ENCODE assay signal across 20 cellular contexts in the genomic region with DNA sequence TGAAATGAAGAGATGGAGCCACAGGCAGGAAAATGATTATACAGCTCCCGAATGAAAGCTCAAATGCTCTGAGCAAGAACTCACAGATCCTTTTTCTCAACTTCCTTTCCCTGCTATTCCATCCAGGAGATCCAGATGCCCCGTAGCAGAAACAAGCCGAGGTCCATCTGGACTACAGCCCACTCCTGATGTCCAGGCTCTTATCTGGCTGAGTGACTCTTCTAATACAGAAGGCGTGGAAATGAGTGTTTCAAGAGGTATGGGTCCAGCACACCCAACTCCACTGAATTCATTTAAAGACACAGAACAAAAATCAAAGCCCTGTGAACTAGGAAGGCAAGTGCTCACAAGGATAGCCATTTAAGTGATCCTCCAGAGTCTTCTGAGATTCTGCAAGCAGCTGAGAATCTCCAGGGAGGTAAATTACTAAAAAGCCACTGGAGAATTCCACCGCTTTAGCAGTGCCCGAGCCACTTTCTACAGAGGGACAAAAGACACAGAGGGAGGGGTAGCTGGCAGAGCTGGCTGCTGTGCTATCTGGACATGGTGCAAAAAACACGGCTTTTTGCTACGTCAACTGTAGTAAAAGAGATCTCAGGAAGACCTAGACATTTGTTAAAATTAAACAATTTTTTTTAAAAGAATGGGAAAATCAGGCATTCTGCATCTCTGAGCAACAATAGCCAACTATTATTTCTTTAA. TPM values are rescaled to one million over a fixed set of nuclear protein-coding genes. Genes with fewer than 3 reads are reported as not detected.
DNase-seq lines count a peak whose midpoint lies in the region; ATAC-seq, FAIRE-seq and TF ChIP-seq lines count a peak whose summit lies in the region.
"Had no signal": no experiment of that assay in that cellular context is flagged by ENCODE, and none has a peak within 500 bp of the region (broad histone marks: within the 10 kb centered on the region; RNA-seq: fewer than 3 reads in every experiment).

No MANE protein-coding gene starts in this region.

- no peak for TF ChIP-seq CTCF in brain (conservative IDR thresholded peaks at IDR 0.05)
- no peak for TF ChIP-seq CTCF in neural crest cell (conservative IDR thresholded peaks at IDR 0.05)
- no peak for TF ChIP-seq CTCF in kidney (IDR thresholded peaks at IDR 0.05; ENCODE audit: borderline replicate concordance, extremely low read depth, insufficient read depth)
- TF ChIP-seq CTCF in left lung (IDR thresholded peaks at IDR 0.05), result no peak

- in situ Hi-C loops in KBM-7 (cut with MboI; ENCODE audit: low pct_unique_long_range_greater_than_20kb, low sequenced_read_pairs), result no loop called here

- H3K36me3 ChIP-seq in kidney (ENCODE audit: control insufficient read depth in 1 of 2, insufficient read depth in 2 of 2, low read length in 2 of 2) (no peaks in the 10 kb centered on the region), left lung (no peaks in the 10 kb centered on the region)
- H3K36me3 ChIP-seq: prostate gland had no signal

- H3K9ac ChIP-seq in kidney (ENCODE audit: low read length in 2 of 2), result no peak overlapping the region

- FAIRE-seq in kidney (lab: Jason Lieb, UNC), result no peak
- FAIRE-seq: A549, frontal cortex, GM18507 had no signal

- H3K9me3 ChIP-seq in kidney (ENCODE audit: control insufficient read depth in 1 of 2, low read length in 2 of 2), result no peaks in the 10 kb centered on the region
- no peaks in the 10 kb centered on the region for H3K9me3 ChIP-seq in left lung
- H3K9me3 ChIP-seq: A549, mucosa of descending colon, prostate gland had no signal

- H3K36me3 Mint-ChIP-seq in brain (peaks cover 22% of the 10 kb centered on the region), neural crest cell (ENCODE audit: low read depth) (peaks cover 4% of the 10 kb centered on the region)
- H3K36me3 Mint-ChIP-seq: activated CD4-positive, alpha-beta memory T cell treated with anti-CD3 and anti-CD28 coated beads for 36 hours; immature natural killer cell had no signal

- H3K4me1 ChIP-seq in kidney (ENCODE audit: control insufficient read depth in 1 of 2, insufficient read depth in 1 of 2, low read depth in 1 of 2, low read length in 2 of 2) (peaks cover 16% of the 10 kb centered on the region in 2 donors), left lung (peaks cover 0 to 8% of the 10 kb centered on the region in 2 donors)
- H3K4me1 ChIP-seq: prostate gland had no signal

- peaks cover 4% of the 10 kb centered on the region for H3K27me3 Mint-ChIP-seq in brain
- no peaks in the 10 kb centered on the region for H3K27me3 Mint-ChIP-seq in neural crest cell (ENCODE audit: low read depth)

- DNase-seq in Ammon's horn (ENCODE audit: low spot score) (peak; percentile 51), left cardiac atrium (peak; percentile 39), neural crest cell (ENCODE audit: low read depth, low spot score) (no peak), KBM-7 (no peak), kidney (no peak), left lung (no peak)
- DNase-seq: activated CD4-positive, alpha-beta memory T cell treated with anti-CD3 and anti-CD28 coated beads for 36 hours; effector CD4-positive, alpha-beta T cell; GF-D8; immature natural killer cell; MM.1S; NCI-H187 treated with DMSO at 0.1 percent for 48 hours; OCI-M1 had no signal

- H3K9me3 Mint-ChIP-seq in brain (no peaks in the 10 kb centered on the region), neural crest cell (no peaks in the 10 kb centered on the region)
- H3K9me3 Mint-ChIP-seq: activated CD4-positive, alpha-beta memory T cell treated with anti-CD3 and anti-CD28 coated beads for 36 hours; immature natural killer cell had no signal

- H3K27ac ChIP-seq in kidney (ENCODE audit: low read depth in 2 of 2, low read length in 2 of 2) (no peak overlapping the region), left lung (no peak overlapping the region)
- H3K27ac ChIP-seq: A549, prostate gland had no signal

- H3K4me1 Mint-ChIP-seq in brain (peaks cover 70% of the 10 kb centered on the region), neural crest cell (peaks cover 52% of the 10 kb centered on the region)
- H3K4me1 Mint-ChIP-seq: immature natural killer cell had no signal

- intact Hi-C loops in left cardiac atrium (cut with DNase I) (no loop called here), kidney (cut with DNase I) (no loop called here), left lung (cut with DNase I) (no loop called here)

- no peaks in the 10 kb centered on the region for H3K27me3 ChIP-seq in left lung

- peak; percentile 75 to 81 for ATAC-seq in left cardiac atrium
- no peak for ATAC-seq in GM19395 (IDR thresholded peaks at IDR 0.05; ENCODE audit: unreplicated experiment)
- no peak for ATAC-seq in left lung
- ATAC-seq: A549 had no signal

- H3K4me3 ChIP-seq in kidney (ENCODE audit: low read length in 2 of 2), result no peak overlapping the region
- no peak overlapping the region for H3K4me3 ChIP-seq in left lung
- H3K4me3 ChIP-seq: A549, mucosa of descending colon, prostate gland had no signal

- peak overlapping the region in 3 of 5 experiments; percentile 56 to 75 (median 74) for H3K27ac Mint-ChIP-seq in brain
- H3K27ac Mint-ChIP-seq in neural crest cell (ENCODE audit: unreplicated experiment), result peak overlapping the region; percentile 79
- H3K27ac Mint-ChIP-seq: activated CD4-positive, alpha-beta memory T cell treated with anti-CD3 and anti-CD28 coated beads for 36 hours; immature natural killer cell had no signal

- H3K4me3 Mint-ChIP-seq in brain (no peak overlapping the region), neural crest cell (no peak overlapping the region)
- H3K4me3 Mint-ChIP-seq: activated CD4-positive, alpha-beta memory T cell treated with anti-CD3 and anti-CD28 coated beads for 36 hours; immature natural killer cell had no signal

RNA-seq across cellular contexts. Expression of gene FAM171A1, which starts 24.5 kb away (rescaled TPM):
- 78.6 TPM for polyA plus RNA-seq in brain (ENCODE audit: insufficient read depth, low read depth, low replicate concordance)
- 10 to 100 TPM; 14.8 to 16.1 TPM for total RNA-seq in left cardiac atrium
- 64.2 and 70.4 TPM in 2 replicates for total RNA-seq in neural crest cell
- 53.0 TPM for total RNA-seq in kidney
- 30.4 TPM for polyA plus RNA-seq in kidney (ENCODE audit: insufficient read depth, low read depth, low replicate concordance)
- total RNA-seq in left lung, result 10 to 100 TPM; 13.2 to 16.0 TPM

Comparison
In these comparisons a context has a peak if more than half of its experiments do, and no peak if none do; other contexts are left out.
1. DNase-seq: peak in Ammon's horn (single experiment) and left cardiac atrium (single experiment); none in neural crest cell (single experiment), KBM-7 (single experiment), kidney (single experiment) and left lung (0 of 2).
2. ATAC-seq: peak in left cardiac atrium (2 of 2); none in GM19395 (single experiment) and left lung (single experiment).